Comparison of ENCODE assay signal across 20 cellular contexts in genomic region chr10:31820794-31821369, GRCh38.
DNase-seq lines count a peak whose midpoint lies in the region; ATAC-seq, FAIRE-seq and TF ChIP-seq lines count a peak whose summit lies in the region.
"Had no signal": no experiment of that assay in that cellular context is flagged by ENCODE, and none has a peak within 500 bp of the region (broad histone marks: within the 10 kb centered on the region; RNA-seq: fewer than 3 reads in every experiment).

No MANE protein-coding gene starts in this region.

- H3K36me3 Mint-ChIP-seq in glutamatergic neuron (ENCODE audit: unreplicated experiment) = no peaks in the 10 kb centered on the region
- H3K36me3 Mint-ChIP-seq in nephron (ENCODE audit: low read depth) = peaks cover 23% of the 10 kb centered on the region

- H3K27me3 Mint-ChIP-seq in glutamatergic neuron (ENCODE audit: unreplicated experiment) = no peaks in the 10 kb centered on the region
- no peaks in the 10 kb centered on the region for H3K27me3 Mint-ChIP-seq in nephron (ENCODE audit: low read depth)

- peak; percentile 95 for FAIRE-seq in A204.1 (lab: Jason Lieb, UNC)
- FAIRE-seq: HepG2 had no signal

- DNase-seq in LNCaP clone FGC (ENCODE audit: low read depth) (peak; percentile 95), glutamatergic neuron (no peak), NCI-H2029 treated with DMSO at 0.1 percent for 48 hours (lab: John Stamatoyannopoulos, UW) (no peak), SIG-M5 (lab: John Stamatoyannopoulos, UW) (no peak)
- no peak for DNase-seq in stimulated activated naive CD8-positive, alpha-beta T cell treated with anti-CD3 and anti-CD28 coated beads, Interleukin-15, Interleukin-2, amounts not matched to agents 100 U/mL and 50 U/mL, for 24 hours
- DNase-seq: 8988T, AML-193, C1 segment of cervical spinal cord, KBM-7, NCI-H1092, NCI-H1436, NCI-H1930, NCI-H2227 treated with DMSO at 0.1 percent for 48 hours, NCI-H524, NCI-H82 had no signal

- H3K4me3 Mint-ChIP-seq in glutamatergic neuron (ENCODE audit: unreplicated experiment) = no peak overlapping the region
- peak overlapping the region in 2 of 3 experiments; percentile 7 to 45 for H3K4me3 Mint-ChIP-seq in nephron

- H3K27ac Mint-ChIP-seq in glutamatergic neuron (ENCODE audit: unreplicated experiment) = peak overlapping the region; percentile 6
- H3K27ac Mint-ChIP-seq in nephron = peak overlapping the region in 2 of 3 experiments; percentile 28 to 58

- H3K4me3 ChIP-seq in LNCaP clone FGC (ENCODE audit: low read depth, low read length) = no peak overlapping the region
- H3K4me3 ChIP-seq: SJSA1 had no signal

- H3K4me1 Mint-ChIP-seq in glutamatergic neuron (ENCODE audit: low read depth, unreplicated experiment) = peaks cover 42% of the 10 kb centered on the region
- peaks cover 29% of the 10 kb centered on the region for H3K4me1 Mint-ChIP-seq in nephron

- TF ChIP-seq CTCF in LNCaP clone FGC (IDR thresholded peaks at IDR 0.05; ENCODE audit: control insufficient read depth, extremely low read depth, insufficient read depth) (no peak), glutamatergic neuron (IDR thresholded peaks at IDR 0.05; ENCODE audit: partially characterized antibody, unreplicated experiment) (no peak), nephron (IDR thresholded peaks at IDR 0.05; ENCODE audit: unreplicated experiment in 3 of 3) (no peak)

- no peak for ATAC-seq in stimulated activated naive CD8-positive, alpha-beta T cell treated with anti-CD3 and anti-CD28 coated beads, Interleukin-15, Interleukin-2, amounts not matched to agents 100 U/mL and 50 U/mL, for 24 hours
- no peak for ATAC-seq in HG02970 (IDR thresholded peaks at IDR 0.05; ENCODE audit: low FRiP score, unreplicated experiment)
- ATAC-seq: HepG2 had no signal

- H3K9me3 Mint-ChIP-seq in glutamatergic neuron (ENCODE audit: unreplicated experiment) (peaks cover 6% of the 10 kb centered on the region), nephron (no peaks in the 10 kb centered on the region)
